In genomic region chr1:111032295-111032897, GRCh38 we compare ENCODE assay signal across 8 cellular contexts.
DNase-seq lines count a peak whose midpoint lies in the region; ATAC-seq, FAIRE-seq and TF ChIP-seq lines count a peak whose summit lies in the region.

No MANE protein-coding gene starts in this region.

- TF ChIP-seq POLR2A in GM12878 (IDR thresholded peaks at IDR 0.05; ENCODE audit: low read depth, low read length) (no peak), upper lobe of left lung (IDR thresholded peaks at IDR 0.05) (no peak)

- H3K9ac ChIP-seq in GM23248: no peak overlapping the region
- no peak overlapping the region for H3K9ac ChIP-seq in GM12878 (ENCODE audit: control insufficient read depth, insufficient read depth, low read length)

- SMC1A ChIA-PET in GM12878 (lab: Charles Lee; ENCODE audit: uncharacterized antibody, unreplicated experiment): interaction anchor here (0.6 to 1.0 kb wide), 3 partner anchors 91 to 302 kb away, joined by 3 read pairs; no protein-coding TSS in a partner anchor

- H2AFZ ChIP-seq in GM23248: no peak overlapping the region
- H2AFZ ChIP-seq in GM12878 (ENCODE audit: control insufficient read depth, low read depth, low read length): no peak overlapping the region

- peak in 1 of 2 experiments; percentile 39 for DNase-seq in Caco-2
- peak; percentile 35 for DNase-seq in GM23248
- DNase-seq in NCI-H82 treated with DMSO at 0.1 percent for 48 hours (lab: John Stamatoyannopoulos, UW; ENCODE audit: unreplicated experiment): peak; percentile 6
- DNase-seq in GM12878 (ENCODE audit: low read depth, low spot score): no peak
- no peak for DNase-seq in lower lobe of right lung
- DNase-seq in upper lobe of left lung: peak in 1 of 2 donors; percentile 24

- peaks cover 5% of the 10 kb centered on the region for H3K4me1 Mint-ChIP-seq in Caco-2 (ENCODE audit: low read depth, unreplicated experiment)

- TF ChIP-seq RAD21 in GM12878 (IDR thresholded peaks at IDR 0.05; ENCODE audit: insufficient read depth, low read depth, low read length): peak; percentile 58

- TF ChIP-seq CTCF in Caco-2 (IDR thresholded peaks at IDR 0.05; ENCODE audit: insufficient read depth in 1 of 2, low read depth in 1 of 2, low read length in 1 of 2, severe bottlenecking in 1 of 2, unreplicated experiment in 1 of 2) (peak; percentile 47 to 53), GM12878 (IDR thresholded peaks at IDR 0.05 in 2 of 3, conservative IDR thresholded peaks at IDR 0.05 in 1 of 3; ENCODE audit: control insufficient read depth in 2 of 3, extremely low read depth in 1 of 3, insufficient read depth in 1 of 3, low read depth in 3 of 3, low read length in 3 of 3) (peak; percentile 55 to 84 (median 70)), lower lobe of right lung (IDR thresholded peaks at IDR 0.05) (peak; percentile 85), upper lobe of left lung (IDR thresholded peaks at IDR 0.05) (peak; percentile 51 to 79 (median 72))

- no peaks in the 10 kb centered on the region for H3K9me2 ChIP-seq in GM23248 (ENCODE audit: insufficient read depth)

- CTCF ChIA-PET in Caco-2 (lab: Charles Lee): no interaction called here
- CTCF ChIA-PET in GM12878 (lab: Yijun Ruan, JAX): interaction anchor here (0.7 to 1.3 kb wide), 14 partner anchors 9 to 367 kb away, joined by 3 to 8 read pairs (median 3); no protein-coding TSS in a partner anchor

- peaks cover 27% of the 10 kb centered on the region for H3K9me3 Mint-ChIP-seq in Caco-2 (ENCODE audit: unreplicated experiment)

- H3K4me1 ChIP-seq in Caco-2: no peaks in the 10 kb centered on the region
- no peaks in the 10 kb centered on the region for H3K4me1 ChIP-seq in GM23248 (ENCODE audit: insufficient read depth)
- no peaks in the 10 kb centered on the region for H3K4me1 ChIP-seq in GM12878 (ENCODE audit: control insufficient read depth, insufficient read depth, low read length)
- H3K4me1 ChIP-seq in lower lobe of right lung: no peaks in the 10 kb centered on the region
- no peaks in the 10 kb centered on the region for H3K4me1 ChIP-seq in upper lobe of left lung

- POLR2A ChIA-PET in Caco-2 (lab: Charles Lee): no interaction called here
- POLR2A ChIA-PET in GM12878 (lab: Charles Lee): no interaction called here

- H3K79me2 ChIP-seq in GM23248 (ENCODE audit: insufficient read depth) (no peaks in the 10 kb centered on the region), GM12878 (ENCODE audit: control insufficient read depth, insufficient read depth, low read length) (no peaks in the 10 kb centered on the region)

- in situ Hi-C loops in GM23248 (cut with MboI): no loop called here
- in situ Hi-C loops in GM12878 (cut with MboI): no loop called here

- intact Hi-C loops in Caco-2 (cut with micrococcal nuclease; ENCODE audit: unreplicated experiment) (loop anchor here (10.0 kb wide), 1 partner anchor 302 kb away; no protein-coding TSS in a partner anchor), GM12878 (cut with micrococcal nuclease; ENCODE audit: unreplicated experiment) (loop anchor here (5.0 kb wide), 4 partner anchors 95 to 300 kb away; partner anchors contain the start of genes CEPT1 and DRAM2), lower lobe of right lung (cut with DNase I) (no loop called here)

- H3K27me3 ChIP-seq in Caco-2 (replicated peaks; ENCODE audit: control insufficient read depth, insufficient read depth, low read length) (no peaks in the 10 kb centered on the region), GM23248 (replicated peaks; ENCODE audit: insufficient read depth) (no peaks in the 10 kb centered on the region), GM12878 (replicated peaks in 1 of 2; ENCODE audit: control insufficient read depth in 2 of 2, insufficient read depth in 2 of 2, low read length in 1 of 2) (no peaks in the 10 kb centered on the region), lower lobe of right lung (ENCODE audit: low read depth) (no peaks in the 10 kb centered on the region), upper lobe of left lung (no peaks in the 10 kb centered on the region)

- no peaks in the 10 kb centered on the region for H3K9me3 ChIP-seq in Caco-2
- H3K9me3 ChIP-seq in GM23248 (ENCODE audit: low read depth): no peaks in the 10 kb centered on the region
- H3K9me3 ChIP-seq in GM12878 (replicated peaks; ENCODE audit: control insufficient read depth, insufficient read depth, low read length): peaks cover 3% of the 10 kb centered on the region; the same call in 2 of the 3 replicates
- H3K9me3 ChIP-seq in lower lobe of right lung: no peaks in the 10 kb centered on the region
- H3K9me3 ChIP-seq in upper lobe of left lung: no peaks in the 10 kb centered on the region

- H3K4me3 ChIP-seq in Caco-2 (ENCODE audit: low read depth, low read length) (no peak overlapping the region), GM23248 (no peak overlapping the region), GM12878 (no peak overlapping the region), lower lobe of right lung (no peak overlapping the region), upper lobe of left lung (no peak overlapping the region)

- no peaks in the 10 kb centered on the region for H4K20me1 ChIP-seq in GM23248 (ENCODE audit: insufficient read depth)
- no peaks in the 10 kb centered on the region for H4K20me1 ChIP-seq in GM12878 (ENCODE audit: control insufficient read depth, insufficient read depth)

- RAD21 ChIA-PET in GM12878 (lab: Charles Lee; ENCODE audit: unreplicated experiment): no interaction called here

- H3K36me3 Mint-ChIP-seq in Caco-2 (ENCODE audit: insufficient read depth, unreplicated experiment): no peaks in the 10 kb centered on the region

- no peak overlapping the region for H3K27ac Mint-ChIP-seq in Caco-2 (ENCODE audit: unreplicated experiment)

- WGBS in GM23248 (ENCODE audit: low coverage in 1 of 2, low lambda C conversion rate in 2 of 2, missing lambda C conversion rate in 2 of 2), 2 experiments: 21% methylated on average over 9 of the region's 9 CpGs
- 31% methylated on average over 9 of the region's 9 CpGs for WGBS in GM12878 (ENCODE audit: insufficient coverage, insufficient replicate concordance, low lambda C conversion rate, missing lambda C conversion rate)
- WGBS in upper lobe of left lung, 2 donors: 29 to 30% methylated on average over 9 of the region's 9 CpGs

- H3K27ac ChIP-seq in GM23248 (no peak overlapping the region), GM12878 (ENCODE audit: control insufficient read depth, insufficient read depth) (no peak overlapping the region), lower lobe of right lung (no peak overlapping the region), upper lobe of left lung (no peak overlapping the region)

- BruUV-seq in Caco-2 (replicated peaks; lab: Mats Ljungman, UMichigan) (no TSS peak), GM12878 (replicated peaks; lab: Mats Ljungman, UMichigan) (no TSS peak)

- H3K4me2 ChIP-seq in GM23248 (ENCODE audit: unreplicated experiment): no peak overlapping the region
- no peak overlapping the region for H3K4me2 ChIP-seq in GM12878 (ENCODE audit: control insufficient read depth, insufficient read depth)

- FAIRE-seq in GM12878 (lab: Jason Lieb, UNC): peak; percentile 23

- H3K4me3 Mint-ChIP-seq in Caco-2 (ENCODE audit: unreplicated experiment): no peak overlapping the region

- no peaks in the 10 kb centered on the region for H3F3A ChIP-seq in GM23248 (ENCODE audit: insufficient read depth)

- H3K27me3 Mint-ChIP-seq in Caco-2 (ENCODE audit: insufficient read depth, unreplicated experiment): no peaks in the 10 kb centered on the region

- TF ChIP-seq EP300 in GM12878 (IDR thresholded peaks at IDR 0.05; ENCODE audit: borderline replicate concordance in 1 of 2, control insufficient read depth in 1 of 2, low read depth in 2 of 2, low read length in 2 of 2) (no peak), upper lobe of left lung (IDR thresholded peaks at IDR 0.05) (no peak)

- H3K36me3 ChIP-seq in Caco-2 (ENCODE audit: control insufficient read depth, insufficient read depth, low read length) (no peaks in the 10 kb centered on the region), GM23248 (ENCODE audit: low read depth) (no peaks in the 10 kb centered on the region), GM12878 (ENCODE audit: control insufficient read depth in 2 of 2, insufficient read depth in 2 of 2, low read length in 1 of 2) (no peaks in the 10 kb centered on the region), lower lobe of right lung (no peaks in the 10 kb centered on the region), upper lobe of left lung (no peaks in the 10 kb centered on the region)

- ATAC-seq in GM12878 (peak; percentile 79), lower lobe of right lung (peak in 1 of 2 donors; percentile 49), upper lobe of left lung (ENCODE audit: low FRiP score in 2 of 2) (peak in 1 of 2 donors; percentile 53), HG03175 (IDR thresholded peaks at IDR 0.05; ENCODE audit: unreplicated experiment) (no peak), HG02763 (IDR thresholded peaks at IDR 0.05; ENCODE audit: unreplicated experiment) (no peak)

TF ChIP-seq in GM12878, 131 proteins besides CTCF, POLR2A, EP300 and RAD21:
- no peak for TF ChIP-seq BHLHE40 (IDR thresholded peaks at IDR 0.05; ENCODE audit: borderline replicate concordance in 1 of 2, low read depth in 2 of 2, low read length in 1 of 2)
- TF ChIP-seq, protein P1, sequence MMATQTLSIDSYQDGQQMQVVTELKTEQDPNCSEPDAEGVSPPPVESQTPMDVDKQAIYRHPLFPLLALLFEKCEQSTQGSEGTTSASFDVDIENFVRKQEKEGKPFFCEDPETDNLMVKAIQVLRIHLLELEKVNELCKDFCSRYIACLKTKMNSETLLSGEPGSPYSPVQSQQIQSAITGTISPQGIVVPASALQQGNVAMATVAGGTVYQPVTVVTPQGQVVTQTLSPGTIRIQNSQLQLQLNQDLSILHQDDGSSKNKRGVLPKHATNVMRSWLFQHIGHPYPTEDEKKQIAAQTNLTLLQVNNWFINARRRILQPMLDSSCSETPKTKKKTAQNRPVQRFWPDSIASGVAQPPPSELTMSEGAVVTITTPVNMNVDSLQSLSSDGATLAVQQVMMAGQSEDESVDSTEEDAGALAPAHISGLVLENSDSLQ (IDR thresholded peaks at IDR 0.05): peak; percentile 47
- TF ChIP-seq SMC3 (IDR thresholded peaks at IDR 0.05; ENCODE audit: borderline replicate concordance, low read length): peak; percentile 50; the same call in 1 of the 2 replicates

Comparison
In these comparisons a context has a peak if more than half of its experiments do, and no peak if none do; other contexts are left out.
1. DNase-seq: peak in GM23248 (single experiment) and NCI-H82 treated with DMSO at 0.1 percent for 48 hours (single experiment); none in GM12878 (single experiment) and lower lobe of right lung (single experiment).
2. Peak in every context shown above with its lines, with median percentiles within 50 percentile points of each other: CTCF ChIP-seq.